In genomic region chr16:11112723-11113348, GRCh38 we compare ENCODE assay signal across 1 cellular context.
A peak's percentile ranks its signal among the peaks of the same experiment; 100 is the strongest.
TF ChIP-seq lines count a peak whose summit lies in the region.

No MANE protein-coding gene starts in this region.

TF ChIP-seq in K562, 482 proteins besides CTCF, POLR2A, EP300 and RAD21 (continued from another document and continues in another):
- TF ChIP-seq ZNF318 (IDR thresholded peaks at IDR 0.05; ENCODE audit: borderline replicate concordance in 1 of 2, low read depth in 1 of 2), result no peak
- TF ChIP-seq KDM5B (IDR thresholded peaks at IDR 0.05; ENCODE audit: insufficient replicate concordance, low read depth, low read length), result no peak
- TF ChIP-seq UBTF (IDR thresholded peaks at IDR 0.05; ENCODE audit: borderline replicate concordance in 1 of 2, low read depth in 2 of 2, low read length in 2 of 2), result no peak
- TF ChIP-seq ZKSCAN3 (CRISPR knock-in tag; IDR thresholded peaks at IDR 0.05), result no peak
- no peak for TF ChIP-seq TRIM28 (IDR thresholded peaks at IDR 0.05)
- TF ChIP-seq PURB (CRISPR knock-in tag; IDR thresholded peaks at IDR 0.05; ENCODE audit: low read depth), result no peak
- peak; percentile 65; the same call in 1 of the 2 replicates for TF ChIP-seq CTBP1 (IDR thresholded peaks at IDR 0.05; ENCODE audit: borderline replicate concordance)
- TF ChIP-seq ZNF655 (CRISPR knock-in tag; IDR thresholded peaks at IDR 0.05), result no peak
- TF ChIP-seq DMBX1 (CRISPR knock-in tag; IDR thresholded peaks at IDR 0.05; ENCODE audit: borderline replicate concordance), result no peak
- TF ChIP-seq ZNF217 (CRISPR knock-in tag; IDR thresholded peaks at IDR 0.05), result no peak
- no peak for TF ChIP-seq ZKSCAN1 (IDR thresholded peaks at IDR 0.05; ENCODE audit: low read depth, low read length)
- TF ChIP-seq POLR3A (IDR thresholded peaks at IDR 0.05; ENCODE audit: borderline replicate concordance, extremely low read depth, insufficient read depth, insufficient read length), result no peak
- no peak for TF ChIP-seq TSHZ1 (CRISPR knock-in tag; IDR thresholded peaks at IDR 0.05)
- no peak for TF ChIP-seq ZFP91 (CRISPR knock-in tag; IDR thresholded peaks at IDR 0.05)
- no peak for TF ChIP-seq CXXC5 (CRISPR knock-in tag; IDR thresholded peaks at IDR 0.05)
- peak; percentile 39; the same call in 1 of the 2 replicates for TF ChIP-seq POLR2AphosphoS5 (IDR thresholded peaks at IDR 0.05; ENCODE audit: control insufficient read depth, insufficient read depth, low read depth, low read length)
- no peak for TF ChIP-seq KDM2B (CRISPR knock-in tag; IDR thresholded peaks at IDR 0.05)
- TF ChIP-seq NKRF (IDR thresholded peaks at IDR 0.05; ENCODE audit: borderline replicate concordance), result no peak
- TF ChIP-seq PTRF (tag; IDR thresholded peaks at IDR 0.05), result no peak
- no peak for TF ChIP-seq POLR2H (tag; IDR thresholded peaks at IDR 0.05; ENCODE audit: low read depth)
- no peak for TF ChIP-seq ZNF668 (CRISPR knock-in tag; IDR thresholded peaks at IDR 0.05)
- TF ChIP-seq USF1 (CRISPR knock-in tag; IDR thresholded peaks at IDR 0.05), result no peak
- no peak for TF ChIP-seq RFX1 (IDR thresholded peaks at IDR 0.05)
- TF ChIP-seq THRB (CRISPR knock-in tag; conservative IDR thresholded peaks at IDR 0.05), result no peak
- no peak for TF ChIP-seq SMARCB1 (IDR thresholded peaks at IDR 0.05; ENCODE audit: insufficient read length, low read depth)
- no peak for TF ChIP-seq MITF (IDR thresholded peaks at IDR 0.05)
- no peak for TF ChIP-seq THAP7 (CRISPR knock-in tag; IDR thresholded peaks at IDR 0.05)
- no peak for TF ChIP-seq TARDBP (IDR thresholded peaks at IDR 0.05)
- TF ChIP-seq BACH1 (tag; IDR thresholded peaks at IDR 0.05), result no peak
